Comparison of ENCODE assay signal across 30 cellular contexts in genomic region chr21:39084979-39085729, GRCh38.
DNase-seq lines count a peak whose midpoint lies in the region; ATAC-seq, FAIRE-seq and TF ChIP-seq lines count a peak whose summit lies in the region.
"Had no signal": no experiment of that assay in that cellular context is flagged by ENCODE, and none has a peak within 500 bp of the region (broad histone marks: within the 10 kb centered on the region; RNA-seq: fewer than 3 reads in every experiment).

No MANE protein-coding gene starts in this region.

- in situ Hi-C loops in IMR-90 (cut with MboI; ENCODE audit: low sequenced_read_pairs), result no loop called here
- in situ Hi-C loops in K562 (cut with MboI), result no loop called here
- in situ Hi-C loops in gastrocnemius medialis (cut with MboI; ENCODE audit: low sequenced_read_pairs in 4 of 4), result no loop called here

- no peak overlapping the region for H3K4me2 ChIP-seq in IMR-90 (ENCODE audit: low read depth, low read length)
- H3K4me2 ChIP-seq in K562 (ENCODE audit: insufficient read depth, low read length), result no peak overlapping the region

- H2AK5ac ChIP-seq in IMR-90 (ENCODE audit: low read depth, low read length), result 0 out of 2 replicates have a peak overlapping the region, but pooled peaks have one; percentile 27

- H2AFZ ChIP-seq in IMR-90 (replicated peaks; ENCODE audit: low read length, poor library complexity) (no peak overlapping the region), K562 (ENCODE audit: low read depth, low read length) (no peak overlapping the region)
- H2AFZ ChIP-seq: parathyroid adenoma had no signal

- no peaks in the 10 kb centered on the region for H3K79me1 ChIP-seq in IMR-90 (ENCODE audit: low read depth in 1 of 2, low read length in 2 of 2)

- no peak overlapping the region for H4K8ac ChIP-seq in IMR-90 (ENCODE audit: low read depth in 2 of 2, low read length in 2 of 2)

- H3K23ac ChIP-seq in IMR-90 (ENCODE audit: low read depth, low read length), result no peak overlapping the region

- no peak overlapping the region for H3K14ac ChIP-seq in IMR-90 (replicated peaks; ENCODE audit: low read depth, low read length)

- H3K4ac ChIP-seq in IMR-90 (ENCODE audit: low read depth, low read length), result 0 out of 2 replicates have a peak overlapping the region, but pooled peaks have one; percentile 12

- no peak for TF ChIP-seq POLR2A in IMR-90 (IDR thresholded peaks at IDR 0.05; ENCODE audit: low read depth, low read length)
- TF ChIP-seq POLR2A in K562 (conservative IDR thresholded peaks at IDR 0.05), result no peak
- TF ChIP-seq POLR2A in gastrocnemius medialis (IDR thresholded peaks at IDR 0.05), result no peak

- H3K27me3 ChIP-seq in IMR-90 (ENCODE audit: control insufficient read depth, insufficient read depth, low read length), result peaks cover 2% of the 10 kb centered on the region; the same call in 1 of the 2 replicates
- H3K27me3 ChIP-seq in K562 (ENCODE audit: control insufficient read depth in 2 of 2, insufficient read depth in 2 of 2, low read length in 2 of 2), result peaks cover 61 to 77% of the 10 kb centered on the region in 2 experiments
- no peaks in the 10 kb centered on the region for H3K27me3 ChIP-seq in gastrocnemius medialis
- H3K27me3 ChIP-seq: heart right ventricle had no signal

- ATAC-seq in IMR-90 (ENCODE audit: low read depth), result no peak
- ATAC-seq in K562, result peak; percentile 11; the same call in 1 of the 3 replicates
- peak; percentile 3 for ATAC-seq in left lobe of liver
- ATAC-seq in gastrocnemius medialis, result no peak
- ATAC-seq: activated CD8-positive, alpha-beta T cell treated with anti-CD3 and anti-CD28 coated beads for 36 hours; heart right ventricle; right cardiac atrium had no signal

- H2BK120ac ChIP-seq in IMR-90 (ENCODE audit: low read depth, low read length), result no peak overlapping the region; the same call in 1 of the 2 replicates

- no peak overlapping the region for H4K91ac ChIP-seq in IMR-90 (ENCODE audit: insufficient read depth, low read depth, low read length)

- H3K79me2 ChIP-seq in K562 (ENCODE audit: control insufficient read depth, insufficient read depth, low read length), result no peaks in the 10 kb centered on the region
- H3K79me2 ChIP-seq: parathyroid adenoma had no signal

- H3K27ac Mint-ChIP-seq in osteocyte (ENCODE audit: unreplicated experiment), result no peak overlapping the region
- H3K27ac Mint-ChIP-seq: activated CD8-positive, alpha-beta T cell treated with anti-CD3 and anti-CD28 coated beads for 36 hours; activated naive CD4-positive, alpha-beta T cell treated with anti-CD3 and anti-CD28 coated beads, Interleukin-2, amount 50 U/mL, for 24 hours; CD4-positive, alpha-beta T cell; H9; nephron progenitor cell; stimulated activated naive CD8-positive, alpha-beta T cell treated with anti-CD3 and anti-CD28 coated beads, Interleukin-15, Interleukin-2, amounts not matched to agents 100 ng/mL and 50 ng/mL, for 24 hours; T-helper 2 cell treated with Interferon-gamma antibody and Interleukin-4, amounts not matched to agents 5 μg/mL and 100 μg/mL, for 36 hours had no signal

- H3K4me3 ChIP-seq in IMR-90 (ENCODE audit: insufficient read depth, low read depth, low read length) (no peak overlapping the region), K562 (no peak overlapping the region), gastrocnemius medialis (no peak overlapping the region)
- H3K4me3 ChIP-seq: heart right ventricle had no signal

- peaks cover 6% of the 10 kb centered on the region; the same call in 1 of the 2 replicates for H3K9me1 ChIP-seq in IMR-90 (ENCODE audit: insufficient read depth, low read length)
- H3K9me1 ChIP-seq in K562 (ENCODE audit: control insufficient read depth, insufficient read depth, low read length), result peaks cover 2% of the 10 kb centered on the region

- no peak for TF ChIP-seq EP300 in K562 (IDR thresholded peaks at IDR 0.05; ENCODE audit: low read length)

- H3K27ac ChIP-seq in IMR-90 (ENCODE audit: insufficient read depth, low read length), result no peak overlapping the region
- H3K27ac ChIP-seq in K562 (ENCODE audit: extremely low read depth, low read depth, low read length), result no peak overlapping the region
- peak overlapping the region; percentile 95 to 100 (median 97) for H3K27ac ChIP-seq in gastrocnemius medialis
- H3K27ac ChIP-seq: epithelial cell of prostate, HL-60, parathyroid adenoma had no signal

- BruUV-seq in IMR-90 (replicated peaks; lab: Mats Ljungman, UMichigan) (no TSS peak), K562 (replicated peaks; lab: Mats Ljungman, UMichigan) (no TSS peak)

- DNase-seq in IMR-90 (no peak), K562 (ENCODE audit: extremely low read depth in 1 of 4, low spot score in 3 of 4) (no peak), left lobe of liver (ENCODE audit: low spot score) (no peak), gastrocnemius medialis (no peak), NCI-H128 (lab: John Stamatoyannopoulos, UW; ENCODE audit: unreplicated experiment) (no peak), NCI-H2029 treated with DMSO at 0.1 percent for 48 hours (lab: John Stamatoyannopoulos, UW) (no peak), osteocyte (ENCODE audit: extremely low spot score, unreplicated experiment) (no peak), hepatic stellate cell (ENCODE audit: low spot score) (no peak)
- DNase-seq: activated CD4-positive, alpha-beta T cell treated with anti-CD3 and anti-CD28 coated beads for 1 hour; activated CD8-positive, alpha-beta T cell treated with anti-CD3 and anti-CD28 coated beads for 36 hours; AML-193; amniotic stem cell; CD4-positive, alpha-beta T cell; H9; heart right ventricle; kidney glomerular epithelial cell; NCI-H1694; NCI-H446 treated with DMSO at 0.1 percent for 48 hours; NCI-H774; nephron progenitor cell; stimulated activated CD4-positive, alpha-beta T cell treated with anti-CD3 and anti-CD28 coated beads, Interleukin-2, amount 100 ng/mL, for 24 hours; stimulated activated CD8-positive, alpha-beta memory T cell treated with anti-CD3 and anti-CD28 coated beads, Interleukin-4, amount 100 ng/mL, for 48 hours had no signal

- H3K27me3 Mint-ChIP-seq in osteocyte (ENCODE audit: unreplicated experiment), result peaks cover 6% of the 10 kb centered on the region
- H3K27me3 Mint-ChIP-seq: activated CD8-positive, alpha-beta T cell treated with anti-CD3 and anti-CD28 coated beads for 36 hours; CD4-positive, alpha-beta T cell; stimulated activated naive CD8-positive, alpha-beta T cell treated with anti-CD3 and anti-CD28 coated beads, Interleukin-15, Interleukin-2, amounts not matched to agents 100 ng/mL and 50 ng/mL, for 24 hours had no signal

- H2BK20ac ChIP-seq in IMR-90 (ENCODE audit: low read depth, low read length), result no peak overlapping the region; the same call in 1 of the 2 replicates

- no peaks in the 10 kb centered on the region for H3K36me3 ChIP-seq in IMR-90 (ENCODE audit: control insufficient read depth, insufficient read depth, low read length)
- no peaks in the 10 kb centered on the region for H3K36me3 ChIP-seq in K562 (ENCODE audit: control insufficient read depth, insufficient read depth, low read length)
- no peaks in the 10 kb centered on the region for H3K36me3 ChIP-seq in gastrocnemius medialis
- H3K36me3 ChIP-seq: heart right ventricle had no signal

- H4K20me1 ChIP-seq in IMR-90 (ENCODE audit: insufficient read depth, low read length) (no peaks in the 10 kb centered on the region), K562 (replicated peaks; ENCODE audit: control insufficient read depth, insufficient read depth, low read length) (no peaks in the 10 kb centered on the region; the same call in 1 of the 2 replicates)

- H3K4me1 ChIP-seq in IMR-90 (ENCODE audit: control insufficient read depth, insufficient read depth, low read length), result peaks cover 7% of the 10 kb centered on the region
- H3K4me1 ChIP-seq in K562 (replicated peaks in 1 of 2; ENCODE audit: control insufficient read depth in 2 of 2, insufficient read depth in 2 of 2, low read length in 2 of 2), result peaks cover 0 to 3% of the 10 kb centered on the region in 2 experiments; a peak in 2 of 5 replicates
- H3K4me1 ChIP-seq in gastrocnemius medialis, result peaks cover 22 to 29% of the 10 kb centered on the region in 2 donors

- H3K9ac ChIP-seq in IMR-90 (ENCODE audit: low read depth, low read length) (no peak overlapping the region), K562 (ENCODE audit: insufficient read depth in 1 of 2, low read depth in 2 of 2, low read length in 2 of 2) (no peak overlapping the region)
- H3K9ac ChIP-seq: parathyroid adenoma had no signal

- no peak overlapping the region for H2AK9ac ChIP-seq in IMR-90 (replicated peaks; ENCODE audit: low read depth, low read length, poor library complexity)

- H2BK5ac ChIP-seq in IMR-90 (ENCODE audit: low read depth, low read length, poor library complexity, severe bottlenecking), result no peak overlapping the region

- H3K4me3 Mint-ChIP-seq in osteocyte (ENCODE audit: unreplicated experiment), result no peak overlapping the region
- H3K4me3 Mint-ChIP-seq: activated CD8-positive, alpha-beta T cell treated with anti-CD3 and anti-CD28 coated beads for 36 hours; activated naive CD4-positive, alpha-beta T cell treated with anti-CD3 and anti-CD28 coated beads, Interleukin-2, amount 50 U/mL, for 24 hours; CD4-positive, alpha-beta T cell; H9; nephron progenitor cell; stimulated activated naive CD8-positive, alpha-beta T cell treated with anti-CD3 and anti-CD28 coated beads, Interleukin-15, Interleukin-2, amounts not matched to agents 100 ng/mL and 50 ng/mL, for 24 hours; T-helper 2 cell treated with Interferon-gamma antibody and Interleukin-4, amounts not matched to agents 5 μg/mL and 100 μg/mL, for 36 hours had no signal

- H3K56ac ChIP-seq in IMR-90 (ENCODE audit: extremely low read depth, insufficient read depth, low read length), result no peak overlapping the region

- TF ChIP-seq RAD21 in IMR-90 (IDR thresholded peaks at IDR 0.05; ENCODE audit: low read length) (no peak), K562 (CRISPR knock-in tag; conservative IDR thresholded peaks at IDR 0.05 in 1 of 2, IDR thresholded peaks at IDR 0.05 in 1 of 2) (no peak)

- CTCF ChIA-PET in IMR-90 (lab: Yijun Ruan, JAX), result interaction anchor here (0.6 to 1.3 kb wide), 2 partner anchors 30 to 53 kb away, joined by 3 read pairs; no protein-coding TSS in a partner anchor
- CTCF ChIA-PET in K562 (lab: Yijun Ruan, JAX; ENCODE audit: low intra/inter-chr PET ratio), result interaction anchor here (0.9 kb wide), 1 partner anchor 352 kb away, joined by 3 read pairs; no protein-coding TSS in a partner anchor

- intact Hi-C loops in IMR-90 (cut with micrococcal nuclease), result no loop called here
- intact Hi-C loops in K562 (cut with micrococcal nuclease), result no loop called here
- intact Hi-C loops in gastrocnemius medialis (cut with DNase I; ENCODE audit: low total_unique reads), result loop anchor here (5.0 kb wide), 3 partner anchors 173 to 367 kb away; partner anchors contain the start of gene SH3BGR

- TF ChIP-seq CTCF in IMR-90 (conservative IDR thresholded peaks at IDR 0.05; ENCODE audit: low read depth, low read length), result no peak
- TF ChIP-seq CTCF in K562 (IDR thresholded peaks at IDR 0.05 in 2 of 3, conservative IDR thresholded peaks at IDR 0.05 in 1 of 3; ENCODE audit: insufficient read depth in 2 of 3, low read depth in 1 of 3, low read length in 3 of 3), result no peak
- no peak for TF ChIP-seq CTCF in gastrocnemius medialis (IDR thresholded peaks at IDR 0.05 in 4 of 5, conservative IDR thresholded peaks at IDR 0.05 in 1 of 5)
- no peak for TF ChIP-seq CTCF in osteocyte (IDR thresholded peaks at IDR 0.05)

- no peak overlapping the region; the same call in 2 of the 3 replicates for H2BK15ac ChIP-seq in IMR-90 (ENCODE audit: low read depth, low read length)

- dilution Hi-C loops in IMR-90 (cut with HindIII; ENCODE audit: low sequenced_read_pairs, unreplicated experiment), result no loop called here

- 88% methylated on average over 2 of the region's 5 CpGs; no CpG with 5 or more reads in 1 of the 2 experiments for WGBS in IMR-90 (ENCODE audit: extremely low coverage in 2 of 2, insufficient read length in 1 of 2), 2 experiments
- 2% methylated on average over 5 of the region's 5 CpGs for WGBS in K562 (ENCODE audit: insufficient coverage, low coverage, missing lambda C conversion rate)

- H3K18ac ChIP-seq in IMR-90 (ENCODE audit: low read depth, low read length), result no peak overlapping the region

- POLR2A ChIA-PET in IMR-90 (lab: Charles Lee; ENCODE audit: unreplicated experiment), result interaction anchor here (1.0 kb wide), 1 partner anchor 277 kb away, joined by 16 read pairs; no protein-coding TSS in a partner anchor
- POLR2A ChIA-PET in K562 (lab: Yijun Ruan, JAX), result interaction anchor here (0.6 to 1.3 kb wide), 3 partner anchors 9 to 17 kb away, joined by 3 read pairs; no protein-coding TSS in a partner anchor

- no peak for FAIRE-seq in K562 (lab: Jason Lieb, UNC)
- FAIRE-seq: RCC 7860 had no signal

- H3K9me3 ChIP-seq in IMR-90 (ENCODE audit: control insufficient read depth, insufficient read depth, low read length), result no peaks in the 10 kb centered on the region
- no peaks in the 10 kb centered on the region for H3K9me3 ChIP-seq in K562 (replicated peaks; ENCODE audit: control insufficient read depth, insufficient read depth, low read depth, low read length)
- no peaks in the 10 kb centered on the region for H3K9me3 ChIP-seq in gastrocnemius medialis
- H3K9me3 ChIP-seq: heart right ventricle had no signal

- H3K4me1 Mint-ChIP-seq in osteocyte (ENCODE audit: unreplicated experiment), result peaks cover 28% of the 10 kb centered on the region
- H3K4me1 Mint-ChIP-seq: activated naive CD4-positive, alpha-beta T cell treated with anti-CD3 and anti-CD28 coated beads, Interleukin-2, amount 50 U/mL, for 24 hours had no signal

- H3K9me3 Mint-ChIP-seq in osteocyte (ENCODE audit: unreplicated experiment), result no peaks in the 10 kb centered on the region
- H3K9me3 Mint-ChIP-seq: activated CD8-positive, alpha-beta T cell treated with anti-CD3 and anti-CD28 coated beads for 36 hours; activated naive CD4-positive, alpha-beta T cell treated with anti-CD3 and anti-CD28 coated beads, Interleukin-2, amount 50 U/mL, for 24 hours; CD4-positive, alpha-beta T cell; stimulated activated naive CD8-positive, alpha-beta T cell treated with anti-CD3 and anti-CD28 coated beads, Interleukin-15, Interleukin-2, amounts not matched to agents 100 ng/mL and 50 ng/mL, for 24 hours; T-helper 2 cell treated with Interferon-gamma antibody and Interleukin-4, amounts not matched to agents 5 μg/mL and 100 μg/mL, for 36 hours had no signal

- no peak overlapping the region for H4K5ac ChIP-seq in IMR-90 (ENCODE audit: low read depth, low read length)

- peaks cover 2% of the 10 kb centered on the region for H3K36me3 Mint-ChIP-seq in osteocyte (ENCODE audit: unreplicated experiment)
- H3K36me3 Mint-ChIP-seq: activated naive CD4-positive, alpha-beta T cell treated with anti-CD3 and anti-CD28 coated beads, Interleukin-2, amount 50 U/mL, for 24 hours had no signal

Comparison
In these comparisons a context has a peak if more than half of its experiments do, and no peak if none do; other contexts are left out.
1. ATAC-seq: peak in K562 (single experiment) and left lobe of liver (single experiment); none in IMR-90 (single experiment) and gastrocnemius medialis (0 of 2).
2. H3K27ac ChIP-seq: peak in gastrocnemius medialis (4 of 4); none in IMR-90 (single experiment) and K562 (single experiment).